Comparison of ENCODE assay signal across 8 cellular contexts in genomic region chr4:168076989-168077725, GRCh38. TPM values are rescaled to one million over a fixed set of nuclear protein-coding genes. Genes with fewer than 3 reads are reported as not detected.
A peak's percentile ranks its signal among the peaks of the same experiment; 100 is the strongest.
DNase-seq lines count a peak whose midpoint lies in the region; ATAC-seq and TF ChIP-seq lines count a peak whose summit lies in the region.

No MANE protein-coding gene starts in this region.

- H3K36me3 ChIP-seq in osteoblast (ENCODE audit: insufficient read depth, low read length), result no peaks in the 10 kb centered on the region

- DNase-seq in COR-L47 (lab: John Stamatoyannopoulos, UW), result peak; percentile 55
- DNase-seq in NCI-H226, result peak; percentile 18
- peak; percentile 66 for DNase-seq in activated CD8-positive, alpha-beta T cell treated with anti-CD3 and anti-CD28 coated beads for 36 hours
- peak; percentile 65 for DNase-seq in fibroblast of the conjunctiva (ENCODE audit: low read depth)
- no peak for DNase-seq in osteoblast (ENCODE audit: insufficient read length, low spot score, missing footprints)
- DNase-seq in cerebellar nuclear complex (lab: John Stamatoyannopoulos, UW), result no peak

- peak; percentile 88 for ATAC-seq in GM19035 (IDR thresholded peaks at IDR 0.05; ENCODE audit: unreplicated experiment)
- ATAC-seq in HG03097 (IDR thresholded peaks at IDR 0.05; ENCODE audit: low FRiP score, unreplicated experiment), result peak; percentile 86
- peak; percentile 55 for ATAC-seq in activated CD8-positive, alpha-beta T cell treated with anti-CD3 and anti-CD28 coated beads for 36 hours

- H3K36me3 Mint-ChIP-seq in activated CD8-positive, alpha-beta T cell treated with anti-CD3 and anti-CD28 coated beads for 36 hours (ENCODE audit: low read depth), result no peaks in the 10 kb centered on the region

- H3K27ac ChIP-seq in osteoblast (ENCODE audit: low read depth, low read length), result no peak overlapping the region

- no peaks in the 10 kb centered on the region for H4K20me1 ChIP-seq in osteoblast (ENCODE audit: insufficient read depth, low read length)

- H3K9me3 Mint-ChIP-seq in activated CD8-positive, alpha-beta T cell treated with anti-CD3 and anti-CD28 coated beads for 36 hours, result no peaks in the 10 kb centered on the region

- H3K9me3 ChIP-seq in osteoblast (ENCODE audit: low read depth, low read length), result no peaks in the 10 kb centered on the region

- CTCF ChIA-PET in activated CD8-positive, alpha-beta T cell treated with anti-CD3 and anti-CD28 coated beads for 36 hours (lab: Charles Lee), result interaction anchor here (1.1 kb wide), 1 partner anchor 1063 kb away, joined by 3 read pairs; no protein-coding TSS in a partner anchor

- no peaks in the 10 kb centered on the region for H3K79me2 ChIP-seq in osteoblast (ENCODE audit: insufficient read depth, low read length)

- H3K4me1 ChIP-seq in osteoblast (ENCODE audit: insufficient read depth, low read length), result peaks cover 6% of the 10 kb centered on the region

- no peaks in the 10 kb centered on the region for H3K27me3 ChIP-seq in osteoblast (ENCODE audit: insufficient read depth, low read length)

- peak; percentile 77 for TF ChIP-seq CTCF in activated CD8-positive, alpha-beta T cell treated with anti-CD3 and anti-CD28 coated beads for 36 hours (IDR thresholded peaks at IDR 0.05)
- peak; percentile 98 for TF ChIP-seq CTCF in osteoblast (IDR thresholded peaks at IDR 0.05; ENCODE audit: extremely low read depth, low read depth, low read length)

- H3K27me3 Mint-ChIP-seq in activated CD8-positive, alpha-beta T cell treated with anti-CD3 and anti-CD28 coated beads for 36 hours, result no peaks in the 10 kb centered on the region

- no peak overlapping the region for H2AFZ ChIP-seq in osteoblast (ENCODE audit: low read length)

- peak overlapping the region; percentile 14 for H3K4me2 ChIP-seq in osteoblast (ENCODE audit: insufficient read depth, low read length)

- intact Hi-C loops in activated CD8-positive, alpha-beta T cell treated with anti-CD3 and anti-CD28 coated beads for 36 hours (cut with micrococcal nuclease), result loop anchor here (5.0 kb wide), 1 partner anchor 1055 kb away; no protein-coding TSS in a partner anchor

- no peak overlapping the region for H3K4me3 Mint-ChIP-seq in activated CD8-positive, alpha-beta T cell treated with anti-CD3 and anti-CD28 coated beads for 36 hours

- no peak overlapping the region for H3K4me3 ChIP-seq in osteoblast (ENCODE audit: insufficient read depth, low read length)

- H3K4me1 Mint-ChIP-seq in activated CD8-positive, alpha-beta T cell treated with anti-CD3 and anti-CD28 coated beads for 36 hours (ENCODE audit: low read depth), result no peaks in the 10 kb centered on the region

- no peak overlapping the region for H3K27ac Mint-ChIP-seq in activated CD8-positive, alpha-beta T cell treated with anti-CD3 and anti-CD28 coated beads for 36 hours

- POLR2A ChIA-PET in activated CD8-positive, alpha-beta T cell treated with anti-CD3 and anti-CD28 coated beads for 36 hours (lab: Charles Lee), result no interaction called here

RNA-seq across cellular contexts. Expression of gene ANXA10, which starts 15.2 kb away (rescaled TPM):
- not detected for total RNA-seq in activated CD8-positive, alpha-beta T cell treated with anti-CD3 and anti-CD28 coated beads for 36 hours
- 1.1 and 1.2 TPM in 2 replicates for total RNA-seq in osteoblast

Comparison
In these comparisons a context has a peak if more than half of its experiments do, and no peak if none do; other contexts are left out.
1. DNase-seq: peak in COR-L47 (single experiment), NCI-H226 (single experiment), activated CD8-positive, alpha-beta T cell treated with anti-CD3 and anti-CD28 coated beads for 36 hours (single experiment) and fibroblast of the conjunctiva (single experiment); none in osteoblast (single experiment) and cerebellar nuclear complex (0 of 2).
2. Peak in every context shown above with its lines, with median percentiles within 50 percentile points of each other: ATAC-seq.